In the genomic region with DNA sequence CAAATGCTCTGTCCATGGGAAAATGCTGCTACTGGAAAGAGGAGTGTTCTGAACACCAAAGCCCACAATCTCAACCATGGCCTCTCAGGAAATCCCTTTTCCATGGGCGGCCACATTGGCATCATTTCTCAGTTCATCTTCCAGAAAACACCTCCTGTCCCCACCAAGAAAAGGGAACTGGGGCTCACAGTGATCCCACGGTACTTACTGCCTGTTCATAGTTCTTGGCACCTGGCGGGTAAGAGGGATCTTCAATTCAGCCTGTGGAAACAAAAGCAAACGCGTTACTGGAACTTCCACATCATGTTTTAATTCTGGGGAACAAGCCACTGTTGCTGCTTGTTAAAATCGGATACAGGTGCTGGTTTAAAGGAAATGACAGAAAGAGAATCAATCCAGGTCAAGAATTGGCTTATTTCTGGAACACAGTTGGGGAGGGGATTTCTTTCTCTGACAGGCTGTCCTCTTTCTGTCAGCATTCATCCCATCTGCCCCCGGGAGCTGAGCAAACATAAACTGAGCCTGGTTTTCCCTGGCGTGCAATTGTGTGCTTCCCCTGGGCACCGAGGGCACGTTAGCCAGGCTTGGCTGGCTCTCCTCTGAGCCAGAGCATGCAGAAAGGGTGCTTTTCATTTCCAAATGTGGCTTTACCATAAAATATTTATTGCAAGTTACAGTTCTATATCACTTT, we compare ENCODE assay signal across 20 cellular contexts. TPM values are rescaled to one million over a fixed set of nuclear protein-coding genes. Genes with fewer than 3 reads are reported as not detected.
DNase-seq lines count a peak whose midpoint lies in the region; ATAC-seq and TF ChIP-seq lines count a peak whose summit lies in the region.
"Had no signal": no experiment of that assay in that cellular context is flagged by ENCODE, and none has a peak within 500 bp of the region (broad histone marks: within the 10 kb centered on the region; RNA-seq: fewer than 3 reads in every experiment).

No MANE protein-coding gene starts in this region.

- no peaks in the 10 kb centered on the region for H3K27me3 ChIP-seq in GM23338 (ENCODE audit: insufficient read depth)
- H3K27me3 ChIP-seq: SJCRH30 had no signal

- H3K4me1 Mint-ChIP-seq in glutamatergic neuron (ENCODE audit: low read depth, unreplicated experiment) (peaks cover 19% of the 10 kb centered on the region), GM23338 (no peaks in the 10 kb centered on the region)
- H3K4me1 Mint-ChIP-seq in activated CD4-positive, alpha-beta T cell treated with anti-CD3 and anti-CD28 coated beads, Interleukin-2, amount 10 ng/mL, durations not matched to agents 7 days and 5 days: peaks cover 23% of the 10 kb centered on the region
- peaks cover 21% of the 10 kb centered on the region for H3K4me1 Mint-ChIP-seq in activated CD8-positive, alpha-beta T cell treated with anti-CD3 and anti-CD28 coated beads for 36 hours (ENCODE audit: low read depth)

- H3K4me2 ChIP-seq in GM23338: no peak overlapping the region
- H3K4me2 ChIP-seq: PC-9 had no signal

- ATAC-seq in GM23338: no peak
- ATAC-seq in activated CD8-positive, alpha-beta T cell treated with anti-CD3 and anti-CD28 coated beads for 36 hours: no peak
- ATAC-seq in HG03095 (IDR thresholded peaks at IDR 0.05; ENCODE audit: unreplicated experiment): no peak
- ATAC-seq: activated CD4-positive, alpha-beta T cell treated with anti-CD3 and anti-CD28 coated beads for 36 hours; activated T-cell treated with anti-CD3 and anti-CD28 coated beads, Interleukin-2, amount 50 U/mL, for 72 hours; left lobe of liver; naive thymus-derived CD8-positive, alpha-beta T cell; sciatic nerve had no signal

- no peak overlapping the region; the same call in none of the 2 replicates for H2AFZ ChIP-seq in GM23338
- H2AFZ ChIP-seq: PC-9 had no signal

- TF ChIP-seq CTCF in glutamatergic neuron (IDR thresholded peaks at IDR 0.05; ENCODE audit: partially characterized antibody, unreplicated experiment) (no peak), GM23338 (conservative IDR thresholded peaks at IDR 0.05; ENCODE audit: low read depth in 2 of 2) (no peak)
- no peak for TF ChIP-seq CTCF in activated CD8-positive, alpha-beta T cell treated with anti-CD3 and anti-CD28 coated beads for 36 hours (IDR thresholded peaks at IDR 0.05)

- H3K36me3 Mint-ChIP-seq in glutamatergic neuron (ENCODE audit: unreplicated experiment) (no peaks in the 10 kb centered on the region), GM23338 (ENCODE audit: low read depth) (no peaks in the 10 kb centered on the region)
- no peaks in the 10 kb centered on the region for H3K36me3 Mint-ChIP-seq in activated CD4-positive, alpha-beta T cell treated with anti-CD3 and anti-CD28 coated beads, Interleukin-2, amount 10 ng/mL, durations not matched to agents 7 days and 5 days (ENCODE audit: low read depth)
- no peaks in the 10 kb centered on the region for H3K36me3 Mint-ChIP-seq in activated CD8-positive, alpha-beta T cell treated with anti-CD3 and anti-CD28 coated beads for 36 hours (ENCODE audit: low read depth)
- H3K36me3 Mint-ChIP-seq: activated naive CD4-positive, alpha-beta T cell treated with anti-CD3 and anti-CD28 coated beads, Interleukin-2, amount 10 ng/mL, durations not matched to agents 7 days and 5 days; CD4-positive, CD25-positive, alpha-beta regulatory T cell; type B pancreatic cell had no signal

- H4K20me1 ChIP-seq in GM23338 (replicated peaks; ENCODE audit: insufficient read depth): no peaks in the 10 kb centered on the region

- CTCF ChIA-PET in activated CD4-positive, alpha-beta T cell treated with anti-CD3 and anti-CD28 coated beads, Interleukin-2, amount 10 ng/mL, durations not matched to agents 7 days and 5 days (lab: Charles Lee): no interaction called here
- CTCF ChIA-PET in activated CD8-positive, alpha-beta T cell treated with anti-CD3 and anti-CD28 coated beads for 36 hours (lab: Charles Lee): no interaction called here

- no peak overlapping the region for H3K4me3 Mint-ChIP-seq in glutamatergic neuron (ENCODE audit: unreplicated experiment)
- no peak overlapping the region for H3K4me3 Mint-ChIP-seq in activated CD4-positive, alpha-beta T cell treated with anti-CD3 and anti-CD28 coated beads, Interleukin-2, amount 10 ng/mL, durations not matched to agents 7 days and 5 days
- H3K4me3 Mint-ChIP-seq in GM23338: no peak overlapping the region
- H3K4me3 Mint-ChIP-seq in activated CD8-positive, alpha-beta T cell treated with anti-CD3 and anti-CD28 coated beads for 36 hours: no peak overlapping the region
- H3K4me3 Mint-ChIP-seq: activated CD4-positive, alpha-beta T cell treated with anti-CD3 and anti-CD28 coated beads for 36 hours; activated naive CD4-positive, alpha-beta T cell treated with anti-CD3 and anti-CD28 coated beads, Interleukin-2, amount 10 ng/mL, durations not matched to agents 7 days and 5 days; activated T-cell treated with anti-CD3 and anti-CD28 coated beads, Interleukin-2, amount 50 U/mL, for 72 hours; CD4-positive, CD25-positive, alpha-beta regulatory T cell; naive thymus-derived CD8-positive, alpha-beta T cell; type B pancreatic cell had no signal

- intact Hi-C loops in activated CD8-positive, alpha-beta T cell treated with anti-CD3 and anti-CD28 coated beads for 36 hours (cut with micrococcal nuclease): no loop called here

- no peaks in the 10 kb centered on the region for H3K9me2 ChIP-seq in GM23338 (ENCODE audit: insufficient read depth)

- no peaks in the 10 kb centered on the region for H3K4me1 ChIP-seq in GM23338 (ENCODE audit: insufficient read depth)
- H3K4me1 ChIP-seq: SJCRH30 had no signal

- H3K36me3 ChIP-seq in GM23338 (ENCODE audit: insufficient read depth): no peaks in the 10 kb centered on the region
- H3K36me3 ChIP-seq: SJCRH30 had no signal

- H3K9me3 Mint-ChIP-seq in glutamatergic neuron (ENCODE audit: unreplicated experiment) (no peaks in the 10 kb centered on the region), GM23338 (no peaks in the 10 kb centered on the region)
- peaks cover 2% of the 10 kb centered on the region for H3K9me3 Mint-ChIP-seq in activated CD4-positive, alpha-beta T cell treated with anti-CD3 and anti-CD28 coated beads, Interleukin-2, amount 10 ng/mL, durations not matched to agents 7 days and 5 days
- peaks cover 1% of the 10 kb centered on the region for H3K9me3 Mint-ChIP-seq in activated CD8-positive, alpha-beta T cell treated with anti-CD3 and anti-CD28 coated beads for 36 hours
- H3K9me3 Mint-ChIP-seq: activated naive CD4-positive, alpha-beta T cell treated with anti-CD3 and anti-CD28 coated beads, Interleukin-2, amount 10 ng/mL, durations not matched to agents 7 days and 5 days; activated T-cell treated with anti-CD3 and anti-CD28 coated beads, Interleukin-2, amount 50 U/mL, for 72 hours; CD4-positive, CD25-positive, alpha-beta regulatory T cell; naive thymus-derived CD8-positive, alpha-beta T cell; type B pancreatic cell had no signal

- peaks cover 1% of the 10 kb centered on the region for H3K27me3 Mint-ChIP-seq in glutamatergic neuron (ENCODE audit: unreplicated experiment)
- H3K27me3 Mint-ChIP-seq in activated CD4-positive, alpha-beta T cell treated with anti-CD3 and anti-CD28 coated beads, Interleukin-2, amount 10 ng/mL, durations not matched to agents 7 days and 5 days: no peaks in the 10 kb centered on the region
- H3K27me3 Mint-ChIP-seq in GM23338 (ENCODE audit: insufficient read depth, low read depth, poor library complexity): peaks cover 6% of the 10 kb centered on the region
- H3K27me3 Mint-ChIP-seq in activated CD8-positive, alpha-beta T cell treated with anti-CD3 and anti-CD28 coated beads for 36 hours: no peaks in the 10 kb centered on the region
- H3K27me3 Mint-ChIP-seq: activated CD4-positive, alpha-beta T cell treated with anti-CD3 and anti-CD28 coated beads for 36 hours; CD4-positive, CD25-positive, alpha-beta regulatory T cell; naive thymus-derived CD8-positive, alpha-beta T cell; type B pancreatic cell had no signal

- peak; percentile 74 for DNase-seq in NCI-H1092 (lab: John Stamatoyannopoulos, UW)
- DNase-seq in NCI-H2029 (lab: John Stamatoyannopoulos, UW): peak; percentile 52
- peak; percentile 62 to 82 for DNase-seq in NCI-H524 (lab: John Stamatoyannopoulos, UW)
- DNase-seq in glutamatergic neuron: peak; percentile 33
- DNase-seq in activated CD4-positive, alpha-beta T cell treated with anti-CD3 and anti-CD28 coated beads, Interleukin-2, amount 10 ng/mL, durations not matched to agents 7 days and 5 days: no peak
- no peak for DNase-seq in GM23338 (ENCODE audit: low spot score)
- no peak for DNase-seq in activated CD8-positive, alpha-beta T cell treated with anti-CD3 and anti-CD28 coated beads for 36 hours
- DNase-seq: activated CD4-positive, alpha-beta T cell treated with anti-CD3 and anti-CD28 coated beads for 36 hours; activated naive CD4-positive, alpha-beta T cell treated with anti-CD3 and anti-CD28 coated beads, Interleukin-2, amount 10 ng/mL, durations not matched to agents 7 days and 5 days; activated T-cell treated with anti-CD3 and anti-CD28 coated beads, Interleukin-2, amount 50 U/mL, for 72 hours; CD4-positive, CD25-positive, alpha-beta regulatory T cell; naive thymus-derived CD8-positive, alpha-beta T cell; PC-9; SJCRH30; T-helper 1 cell had no signal

- POLR2A ChIA-PET in activated CD4-positive, alpha-beta T cell treated with anti-CD3 and anti-CD28 coated beads, Interleukin-2, amount 10 ng/mL, durations not matched to agents 7 days and 5 days (lab: Charles Lee): no interaction called here
- POLR2A ChIA-PET in activated CD8-positive, alpha-beta T cell treated with anti-CD3 and anti-CD28 coated beads for 36 hours (lab: Charles Lee): no interaction called here

- H3K27ac Mint-ChIP-seq in glutamatergic neuron (ENCODE audit: unreplicated experiment) (no peak overlapping the region), GM23338 (no peak overlapping the region)
- no peak overlapping the region for H3K27ac Mint-ChIP-seq in activated CD4-positive, alpha-beta T cell treated with anti-CD3 and anti-CD28 coated beads, Interleukin-2, amount 10 ng/mL, durations not matched to agents 7 days and 5 days
- no peak overlapping the region for H3K27ac Mint-ChIP-seq in activated CD8-positive, alpha-beta T cell treated with anti-CD3 and anti-CD28 coated beads for 36 hours
- H3K27ac Mint-ChIP-seq: activated CD4-positive, alpha-beta T cell treated with anti-CD3 and anti-CD28 coated beads for 36 hours; activated naive CD4-positive, alpha-beta T cell treated with anti-CD3 and anti-CD28 coated beads, Interleukin-2, amount 10 ng/mL, durations not matched to agents 7 days and 5 days; activated T-cell treated with anti-CD3 and anti-CD28 coated beads, Interleukin-2, amount 50 U/mL, for 72 hours; type B pancreatic cell had no signal

- H3K79me2 ChIP-seq in GM23338 (replicated peaks; ENCODE audit: insufficient read depth): no peaks in the 10 kb centered on the region

- no peak overlapping the region for H3K4me3 ChIP-seq in GM23338
- H3K4me3 ChIP-seq: PC-9, SJCRH30 had no signal

- no peak overlapping the region for H3K27ac ChIP-seq in GM23338 (ENCODE audit: low read depth)
- H3K27ac ChIP-seq: PC-9, SJCRH30 had no signal

- H3F3A ChIP-seq in GM23338 (replicated peaks; ENCODE audit: low read depth): no peaks in the 10 kb centered on the region

RNA-seq across cellular contexts. Expression of a gene that starts 16.8 kb away (rescaled TPM):
- total RNA-seq in glutamatergic neuron (ENCODE audit: unreplicated experiment): not detected
- not detected for total RNA-seq in activated CD4-positive, alpha-beta T cell treated with anti-CD3 and anti-CD28 coated beads, Interleukin-2, amount 10 ng/mL, durations not matched to agents 7 days and 5 days
- not detected in 2 replicates for total RNA-seq in GM23338 (2014; rRNA removed; shearing (Covaris generic))
- not detected in 2 replicates for polyA plus RNA-seq in GM23338 (2016; fragmentation: Nextera tagmentation; extraction: Ambion mirVana)
- total RNA-seq in activated CD8-positive, alpha-beta T cell treated with anti-CD3 and anti-CD28 coated beads for 36 hours: under 1 TPM in 1 of 2 experiments, not detected in 1; 0.18 TPM
- total RNA-seq: activated CD4-positive, alpha-beta T cell treated with anti-CD3 and anti-CD28 coated beads for 36 hours; dermis microvascular lymphatic vessel endothelial cell; left lobe of liver; naive thymus-derived CD8-positive, alpha-beta T cell; PC-9; sciatic nerve; SJCRH30 had no signal
- polyA plus RNA-seq: naive thymus-derived CD8-positive, alpha-beta T cell had no signal

Comparison
In these comparisons a context has a peak if more than half of its experiments do, and no peak if none do; other contexts are left out.
1. DNase-seq: peak in NCI-H1092 (single experiment), NCI-H2029 (single experiment), NCI-H524 (2 of 2) and glutamatergic neuron (single experiment); none in activated CD4-positive, alpha-beta T cell treated with anti-CD3 and anti-CD28 coated beads, Interleukin-2, amount 10 ng/mL, durations not matched to agents 7 days and 5 days (single experiment), GM23338 (single experiment) and activated CD8-positive, alpha-beta T cell treated with anti-CD3 and anti-CD28 coated beads for 36 hours (single experiment).